In genomic region chr14:77303417-77304156, GRCh38 we compare ENCODE assay signal across 9 cellular contexts. TPM values are rescaled to one million over a fixed set of nuclear protein-coding genes. Genes with fewer than 3 reads are reported as not detected.
A peak's percentile ranks its signal among the peaks of the same experiment; 100 is the strongest.
DNase-seq lines count a peak whose midpoint lies in the region; ATAC-seq lines count a peak whose summit lies in the region.
"Had no signal": no experiment of that assay in that cellular context is flagged by ENCODE, and none has a peak within 500 bp of the region (broad histone marks: within the 10 kb centered on the region; RNA-seq: fewer than 3 reads in every experiment).

No MANE protein-coding gene starts in this region.

- peak; percentile 81 for ATAC-seq in activated CD8-positive, alpha-beta memory T cell treated with anti-CD3 and anti-CD28 coated beads, Interleukin-2, amount 10 ng/mL, durations not matched to agents 7 days and 5 days
- ATAC-seq in stimulated activated memory B cell treated with anti-CD40 and anti-IgM and Interleukin-4, amounts not matched to agents 10 μg/mL and 1 μg/mL and 100 μg/mL, for 72 hours, result no peak

- peaks cover 3% of the 10 kb centered on the region for H3K27me3 Mint-ChIP-seq in activated CD8-positive, alpha-beta memory T cell treated with anti-CD3 and anti-CD28 coated beads, Interleukin-2, amount 10 ng/mL, durations not matched to agents 7 days and 5 days
- H3K27me3 Mint-ChIP-seq in activated T-helper 1 cell treated with anti-CD3 and anti-CD28 coated beads, Interleukin-12 subunit alpha, Interleukin-12 subunit beta, Interleukin-2, Interleukin-4 antibody, amounts not matched to agents 30 ng/mL and 10 ng/mL and 1 ng/mL, durations not matched to agents 14 hours and 24 hours and 36 hours (ENCODE audit: insufficient read depth), result no peaks in the 10 kb centered on the region
- H3K27me3 Mint-ChIP-seq in stimulated activated memory B cell treated with anti-CD40 and anti-IgM and Interleukin-4, amounts not matched to agents 10 μg/mL and 1 μg/mL and 100 μg/mL, for 72 hours, result no peaks in the 10 kb centered on the region

- no peak overlapping the region for H3K4me3 Mint-ChIP-seq in activated CD8-positive, alpha-beta memory T cell treated with anti-CD3 and anti-CD28 coated beads, Interleukin-2, amount 10 ng/mL, durations not matched to agents 7 days and 5 days
- peak overlapping the region; percentile 34 for H3K4me3 Mint-ChIP-seq in activated T-helper 1 cell treated with anti-CD3 and anti-CD28 coated beads, Interleukin-12 subunit alpha, Interleukin-12 subunit beta, Interleukin-2, Interleukin-4 antibody, amounts not matched to agents 30 ng/mL and 10 ng/mL and 1 ng/mL, durations not matched to agents 14 hours and 24 hours and 36 hours
- no peak overlapping the region for H3K4me3 Mint-ChIP-seq in stimulated activated memory B cell treated with anti-CD40 and anti-IgM and Interleukin-4, amounts not matched to agents 10 μg/mL and 1 μg/mL and 100 μg/mL, for 72 hours

- H3K27ac Mint-ChIP-seq in activated CD8-positive, alpha-beta memory T cell treated with anti-CD3 and anti-CD28 coated beads, Interleukin-2, amount 10 ng/mL, durations not matched to agents 7 days and 5 days, result peak overlapping the region; percentile 73
- peak overlapping the region; percentile 93 for H3K27ac Mint-ChIP-seq in activated T-helper 1 cell treated with anti-CD3 and anti-CD28 coated beads, Interleukin-12 subunit alpha, Interleukin-12 subunit beta, Interleukin-2, Interleukin-4 antibody, amounts not matched to agents 30 ng/mL and 10 ng/mL and 1 ng/mL, durations not matched to agents 14 hours and 24 hours and 36 hours
- peak overlapping the region; percentile 36 for H3K27ac Mint-ChIP-seq in stimulated activated memory B cell treated with anti-CD40 and anti-IgM and Interleukin-4, amounts not matched to agents 10 μg/mL and 1 μg/mL and 100 μg/mL, for 72 hours

- CTCF ChIA-PET in activated CD8-positive, alpha-beta memory T cell treated with anti-CD3 and anti-CD28 coated beads, Interleukin-2, amount 10 ng/mL, durations not matched to agents 7 days and 5 days (lab: Charles Lee), result interaction anchor here (0.8 to 10.6 kb wide), 6 partner anchors 8 to 180 kb away, joined by 3 to 170 read pairs (median 6); partner anchors contain the start of genes GSTZ1, POMT2, SAMD15 and TMED8

- H3K36me3 Mint-ChIP-seq in activated CD8-positive, alpha-beta memory T cell treated with anti-CD3 and anti-CD28 coated beads, Interleukin-2, amount 10 ng/mL, durations not matched to agents 7 days and 5 days, result no peaks in the 10 kb centered on the region
- H3K36me3 Mint-ChIP-seq in activated T-helper 1 cell treated with anti-CD3 and anti-CD28 coated beads, Interleukin-12 subunit alpha, Interleukin-12 subunit beta, Interleukin-2, Interleukin-4 antibody, amounts not matched to agents 30 ng/mL and 10 ng/mL and 1 ng/mL, durations not matched to agents 14 hours and 24 hours and 36 hours (ENCODE audit: low read depth), result peaks cover 4% of the 10 kb centered on the region
- H3K36me3 Mint-ChIP-seq in stimulated activated memory B cell treated with anti-CD40 and anti-IgM and Interleukin-4, amounts not matched to agents 10 μg/mL and 1 μg/mL and 100 μg/mL, for 72 hours, result peaks cover 25% of the 10 kb centered on the region

- peaks cover 26% of the 10 kb centered on the region for H3K4me1 Mint-ChIP-seq in activated CD8-positive, alpha-beta memory T cell treated with anti-CD3 and anti-CD28 coated beads, Interleukin-2, amount 10 ng/mL, durations not matched to agents 7 days and 5 days
- H3K4me1 Mint-ChIP-seq in activated T-helper 1 cell treated with anti-CD3 and anti-CD28 coated beads, Interleukin-12 subunit alpha, Interleukin-12 subunit beta, Interleukin-2, Interleukin-4 antibody, amounts not matched to agents 30 ng/mL and 10 ng/mL and 1 ng/mL, durations not matched to agents 14 hours and 24 hours and 36 hours (ENCODE audit: low read depth), result peaks cover 37% of the 10 kb centered on the region
- H3K4me1 Mint-ChIP-seq in stimulated activated memory B cell treated with anti-CD40 and anti-IgM and Interleukin-4, amounts not matched to agents 10 μg/mL and 1 μg/mL and 100 μg/mL, for 72 hours, result peaks cover 9% of the 10 kb centered on the region

- H3K9me3 Mint-ChIP-seq in activated CD8-positive, alpha-beta memory T cell treated with anti-CD3 and anti-CD28 coated beads, Interleukin-2, amount 10 ng/mL, durations not matched to agents 7 days and 5 days (ENCODE audit: low read depth), result no peaks in the 10 kb centered on the region
- H3K9me3 Mint-ChIP-seq in activated T-helper 1 cell treated with anti-CD3 and anti-CD28 coated beads, Interleukin-12 subunit alpha, Interleukin-12 subunit beta, Interleukin-2, Interleukin-4 antibody, amounts not matched to agents 30 ng/mL and 10 ng/mL and 1 ng/mL, durations not matched to agents 14 hours and 24 hours and 36 hours, result no peaks in the 10 kb centered on the region
- H3K9me3 Mint-ChIP-seq in stimulated activated memory B cell treated with anti-CD40 and anti-IgM and Interleukin-4, amounts not matched to agents 10 μg/mL and 1 μg/mL and 100 μg/mL, for 72 hours, result no peaks in the 10 kb centered on the region

- intact Hi-C loops in activated T-helper 1 cell treated with anti-CD3 and anti-CD28 coated beads, Interleukin-12 subunit alpha, Interleukin-12 subunit beta, Interleukin-2, Interleukin-4 antibody, amounts not matched to agents 30 ng/mL and 10 ng/mL and 1 ng/mL, durations not matched to agents 14 hours and 24 hours and 36 hours (cut with micrococcal nuclease), result loop anchor here (1.0 to 5.0 kb wide), 8 partner anchors 17 to 459 kb away; partner anchors contain the start of genes ALKBH1, CIPC, POMT2 and SAMD15

- DNase-seq in activated CD8-positive, alpha-beta memory T cell treated with anti-CD3 and anti-CD28 coated beads, Interleukin-2, amount 10 ng/mL, durations not matched to agents 7 days and 5 days, result peak; percentile 78
- no peak for DNase-seq in activated CD8-positive, alpha-beta memory T cell treated with anti-CD3 and anti-CD28 coated beads, Interleukin-2, amount 50 U/mL, for 4 hours
- DNase-seq in LoVo (ENCODE audit: low spot score) (peak; percentile 71), hepatic stellate cell (ENCODE audit: low spot score) (peak; percentile 87), RPMI8226 (no peak)
- DNase-seq in activated T-helper 1 cell treated with anti-CD3 and anti-CD28 coated beads, Interleukin-12 subunit alpha, Interleukin-12 subunit beta, Interleukin-2, Interleukin-4 antibody, amounts not matched to agents 30 ng/mL and 10 ng/mL and 1 ng/mL, durations not matched to agents 14 hours and 24 hours and 36 hours (ENCODE audit: low spot score), result peak; percentile 31
- no peak for DNase-seq in effector CD4-positive, alpha-beta T cell

RNA-seq across cellular contexts. Expression of gene POMT2, which starts 17.1 kb away (rescaled TPM):
- 10 to 100 TPM; 14.3 to 16.2 TPM for total RNA-seq in activated CD8-positive, alpha-beta memory T cell treated with anti-CD3 and anti-CD28 coated beads, Interleukin-2, amount 10 ng/mL, durations not matched to agents 7 days and 5 days
- 20.5 and 22.1 TPM in 2 replicates for total RNA-seq in activated T-helper 1 cell treated with anti-CD3 and anti-CD28 coated beads, Interleukin-12 subunit alpha, Interleukin-12 subunit beta, Interleukin-2, Interleukin-4 antibody, amounts not matched to agents 30 ng/mL and 10 ng/mL and 1 ng/mL, durations not matched to agents 14 hours and 24 hours and 36 hours

RNA-seq across cellular contexts. Expression of gene GSTZ1, which starts 17.2 kb away (rescaled TPM):
- 10 to 100 TPM; 16.0 to 16.3 TPM for total RNA-seq in activated CD8-positive, alpha-beta memory T cell treated with anti-CD3 and anti-CD28 coated beads, Interleukin-2, amount 10 ng/mL, durations not matched to agents 7 days and 5 days
- 5.3 and 7.0 TPM in 2 replicates for total RNA-seq in activated T-helper 1 cell treated with anti-CD3 and anti-CD28 coated beads, Interleukin-12 subunit alpha, Interleukin-12 subunit beta, Interleukin-2, Interleukin-4 antibody, amounts not matched to agents 30 ng/mL and 10 ng/mL and 1 ng/mL, durations not matched to agents 14 hours and 24 hours and 36 hours

RNA-seq across cellular contexts. Expression of gene NGB, which starts 32.6 kb away (rescaled TPM):
- not detected for total RNA-seq in activated CD8-positive, alpha-beta memory T cell treated with anti-CD3 and anti-CD28 coated beads, Interleukin-2, amount 10 ng/mL, durations not matched to agents 7 days and 5 days
- total RNA-seq in activated T-helper 1 cell treated with anti-CD3 and anti-CD28 coated beads, Interleukin-12 subunit alpha, Interleukin-12 subunit beta, Interleukin-2, Interleukin-4 antibody, amounts not matched to agents 30 ng/mL and 10 ng/mL and 1 ng/mL, durations not matched to agents 14 hours and 24 hours and 36 hours, result not detected in 2 replicates
- total RNA-seq: activated CD8-positive, alpha-beta memory T cell treated with anti-CD3 and anti-CD28 coated beads for 36 hours had no signal

Comparison
In these comparisons a context has a peak if more than half of its experiments do, and no peak if none do; other contexts are left out.
1. DNase-seq: peak in activated CD8-positive, alpha-beta memory T cell treated with anti-CD3 and anti-CD28 coated beads, Interleukin-2, amount 10 ng/mL, durations not matched to agents 7 days and 5 days (single experiment), LoVo (single experiment), activated T-helper 1 cell treated with anti-CD3 and anti-CD28 coated beads, Interleukin-12 subunit alpha, Interleukin-12 subunit beta, Interleukin-2, Interleukin-4 antibody, amounts not matched to agents 30 ng/mL and 10 ng/mL and 1 ng/mL, durations not matched to agents 14 hours and 24 hours and 36 hours (single experiment) and hepatic stellate cell (single experiment); none in activated CD8-positive, alpha-beta memory T cell treated with anti-CD3 and anti-CD28 coated beads, Interleukin-2, amount 50 U/mL, for 4 hours (single experiment), RPMI8226 (single experiment) and effector CD4-positive, alpha-beta T cell (single experiment).
2. H3K27ac Mint-ChIP-seq: peak in every context shown above with its lines; median percentile 93 in activated T-helper 1 cell treated with anti-CD3 and anti-CD28 coated beads, Interleukin-12 subunit alpha, Interleukin-12 subunit beta, Interleukin-2, Interleukin-4 antibody, amounts not matched to agents 30 ng/mL and 10 ng/mL and 1 ng/mL, durations not matched to agents 14 hours and 24 hours and 36 hours; 73 in activated CD8-positive, alpha-beta memory T cell treated with anti-CD3 and anti-CD28 coated beads, Interleukin-2, amount 10 ng/mL, durations not matched to agents 7 days and 5 days; 36 in stimulated activated memory B cell treated with anti-CD40 and anti-IgM and Interleukin-4, amounts not matched to agents 10 μg/mL and 1 μg/mL and 100 μg/mL, for 72 hours.